Comparison of ENCODE assay signal across 8 cellular contexts in the genomic region with DNA sequence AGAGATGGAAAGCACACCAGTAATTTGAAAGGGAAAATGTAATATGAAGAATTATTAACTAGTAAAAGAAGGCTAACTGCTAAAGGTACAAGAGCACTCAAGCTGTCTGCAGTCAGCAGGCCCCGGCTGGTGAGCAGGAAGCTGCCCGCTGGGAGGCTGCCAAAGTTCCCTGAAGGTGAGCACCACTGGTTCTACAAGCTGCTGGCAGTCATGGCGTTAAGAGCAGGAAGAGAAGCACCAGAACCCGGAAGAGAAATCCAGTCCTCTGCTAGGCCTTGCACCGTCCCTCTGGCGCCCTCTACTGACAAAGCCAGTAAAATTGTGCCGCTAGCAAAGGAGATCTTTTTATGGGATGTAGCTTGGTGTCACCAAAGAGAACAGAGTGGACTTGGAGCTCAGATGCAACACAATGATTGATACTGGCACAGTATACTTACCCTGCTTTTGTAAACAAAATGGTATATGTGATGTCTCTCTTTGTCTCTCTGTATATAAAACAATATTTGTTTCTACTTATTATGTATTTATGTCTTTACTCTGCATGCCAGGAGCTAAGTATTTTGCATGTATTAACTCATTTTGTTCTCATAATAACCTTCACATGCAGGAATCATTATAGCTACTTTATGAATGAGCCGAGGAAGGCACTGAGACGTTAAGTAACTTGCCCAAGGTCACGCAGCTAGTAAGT. TPM values are rescaled to one million over a fixed set of nuclear protein-coding genes. Genes with fewer than 3 reads are reported as not detected.
DNase-seq lines count a peak whose midpoint lies in the region; ATAC-seq and TF ChIP-seq lines count a peak whose summit lies in the region.

No MANE protein-coding gene starts in this region.

- H2BK12ac ChIP-seq in neuronal stem cell (ENCODE audit: low read length): no peak overlapping the region

- peak; percentile 45 for ATAC-seq in GM21825 (IDR thresholded peaks at IDR 0.05; ENCODE audit: unreplicated experiment)

- peak overlapping the region; percentile 77 for H3K4me3 ChIP-seq in LNCaP clone FGC (ENCODE audit: low read depth, low read length)
- no peak overlapping the region for H3K4me3 ChIP-seq in fibroblast of the aortic adventitia (ENCODE audit: low read depth, low read length)
- H3K4me3 ChIP-seq in neuronal stem cell (ENCODE audit: low read length in 2 of 2): peak overlapping the region in 1 of 2 donors; percentile 41
- H3K4me3 ChIP-seq in subcutaneous abdominal adipose tissue (ENCODE audit: low read depth in 1 of 5, low read length in 5 of 5): peak overlapping the region; percentile 30 to 59 (median 50)

- H3K27ac ChIP-seq in neuronal stem cell (replicated peaks; ENCODE audit: low read length) (no peak overlapping the region), subcutaneous abdominal adipose tissue (ENCODE audit: low read depth, low read length) (no peak overlapping the region)

- H4K91ac ChIP-seq in neuronal stem cell (ENCODE audit: low read depth, low read length, poor library complexity): no peak overlapping the region

- no peak overlapping the region for H3K9ac ChIP-seq in neuronal stem cell (ENCODE audit: low read depth, low read length, poor library complexity)
- peak overlapping the region in 1 of 5 donors; percentile 52 for H3K9ac ChIP-seq in subcutaneous abdominal adipose tissue (ENCODE audit: low read length in 5 of 5)

- no peaks in the 10 kb centered on the region for H3K4me1 ChIP-seq in neuronal stem cell (ENCODE audit: control insufficient read depth in 2 of 2, insufficient read depth in 1 of 2, low read depth in 1 of 2, low read length in 2 of 2)
- H3K4me1 ChIP-seq in subcutaneous abdominal adipose tissue (ENCODE audit: control insufficient read depth in 5 of 5, insufficient read depth in 5 of 5, low read length in 5 of 5): peaks cover 2 to 50% (median 37%) of the 10 kb centered on the region in 5 donors

- no peak overlapping the region for H3K14ac ChIP-seq in neuronal stem cell (ENCODE audit: low read length)

- no peaks in the 10 kb centered on the region for H3K79me1 ChIP-seq in neuronal stem cell (ENCODE audit: low read depth, low read length)

- no peak overlapping the region for H2BK15ac ChIP-seq in neuronal stem cell (ENCODE audit: low read length)

- H2BK120ac ChIP-seq in neuronal stem cell (ENCODE audit: low read depth, low read length): no peak overlapping the region

- no peak overlapping the region for H4K8ac ChIP-seq in neuronal stem cell (ENCODE audit: low read depth, low read length)

- no peak overlapping the region for H2AK5ac ChIP-seq in neuronal stem cell (ENCODE audit: low read depth, low read length)

- no peak overlapping the region for H3K4ac ChIP-seq in neuronal stem cell (ENCODE audit: low read length)

- H2BK5ac ChIP-seq in neuronal stem cell (ENCODE audit: low read length): peak overlapping the region; percentile 6

- peaks cover 0 to 2% of the 10 kb centered on the region in 2 donors for H3K9me3 ChIP-seq in neuronal stem cell (replicated peaks in 1 of 2; ENCODE audit: control insufficient read depth in 2 of 2, insufficient read depth in 1 of 2, low read depth in 1 of 2, low read length in 2 of 2)
- no peaks in the 10 kb centered on the region for H3K9me3 ChIP-seq in subcutaneous abdominal adipose tissue (ENCODE audit: control insufficient read depth in 5 of 5, low read length in 5 of 5)

- no peak overlapping the region for H3K4me2 ChIP-seq in neuronal stem cell (ENCODE audit: insufficient read depth, low read length, poor library complexity, severe bottlenecking)

- H3K18ac ChIP-seq in neuronal stem cell (ENCODE audit: low read length): peak overlapping the region; percentile 85

- H3K27me3 ChIP-seq in neuronal stem cell (ENCODE audit: control insufficient read depth in 3 of 3, insufficient read depth in 3 of 3, low read depth in 1 of 3, low read length in 3 of 3): peaks cover 0 to under 1% (median 0%) of the 10 kb centered on the region in 3 experiments
- no peaks in the 10 kb centered on the region for H3K27me3 ChIP-seq in subcutaneous abdominal adipose tissue (ENCODE audit: control insufficient read depth in 5 of 5, insufficient read depth in 4 of 5, low read length in 5 of 5)

- no CpG with 5 or more reads among the region's 10 CpGs for WGBS in neuronal stem cell (ENCODE audit: extremely low coverage in 2 of 2, insufficient read length in 2 of 2, insufficient replicate concordance in 1 of 2), 2 donors

- DNase-seq in Daoy (ENCODE audit: low read depth) (peak; percentile 91), LNCaP clone FGC (ENCODE audit: low read depth) (peak; percentile 98), RKO (ENCODE audit: low spot score) (peak; percentile 98), activated T-helper 1 cell treated with Interleukin-2 at 50 U/mL for 16 hours (ENCODE audit: low read depth) (peak; percentile 78), fibroblast of the aortic adventitia (ENCODE audit: low read depth) (peak; percentile 95), neuronal stem cell (ENCODE audit: low spot score) (peak; percentile 65)

- H3K36me3 ChIP-seq in neuronal stem cell (replicated peaks in 1 of 2; ENCODE audit: control insufficient read depth in 2 of 2, insufficient read depth in 2 of 2, low read length in 2 of 2) (no peaks in the 10 kb centered on the region), subcutaneous abdominal adipose tissue (ENCODE audit: control insufficient read depth in 5 of 5, insufficient read depth in 5 of 5, low read length in 5 of 5) (no peaks in the 10 kb centered on the region)

- TF ChIP-seq CTCF in LNCaP clone FGC (IDR thresholded peaks at IDR 0.05; ENCODE audit: control insufficient read depth, extremely low read depth, insufficient read depth) (peak; percentile 83), fibroblast of the aortic adventitia (IDR thresholded peaks at IDR 0.05; ENCODE audit: insufficient read depth, low read length) (peak; percentile 97)

- H3K23ac ChIP-seq in neuronal stem cell (ENCODE audit: low read depth, low read length, poor library complexity): no peak overlapping the region

- peak overlapping the region; percentile 89 for H2AFZ ChIP-seq in neuronal stem cell (ENCODE audit: low read length)

RNA-seq across cellular contexts. Expression of gene CASP8, which starts 28.1 kb away (rescaled TPM):
- 18.5 and 33.4 TPM in 2 replicates for total RNA-seq in Daoy (2014; rRNA removed; shearing (Covaris generic))
- 26.8 and 28.6 TPM in 2 replicates for total RNA-seq in fibroblast of the aortic adventitia (ENCODE audit: low replicate concordance)
- 0.20 TPM for polyA plus RNA-seq in neuronal stem cell (2013, experiment 1 of 2)
- 0.12 TPM for polyA plus RNA-seq in neuronal stem cell (2013, experiment 2 of 2)

RNA-seq across cellular contexts. Expression of gene CASP10, which starts 49.3 kb away (rescaled TPM):
- total RNA-seq in Daoy (2014; rRNA removed; shearing (Covaris generic)): 2.3 and 2.9 TPM in 2 replicates
- total RNA-seq in fibroblast of the aortic adventitia (ENCODE audit: low replicate concordance): 4.8 and 9.1 TPM in 2 replicates
- 0.10 TPM for polyA plus RNA-seq in neuronal stem cell (2013, experiment 1 of 2)
- 0.17 TPM for polyA plus RNA-seq in neuronal stem cell (2013, experiment 2 of 2)
